ENCODE assay signal across 8 cellular contexts in genomic region chr1:164660415-164661174, GRCh38.
DNase-seq lines count a peak whose midpoint lies in the region; ATAC-seq, FAIRE-seq and TF ChIP-seq lines count a peak whose summit lies in the region.

No MANE protein-coding gene starts in this region.

- H3K27me3 ChIP-seq in CD4-positive, alpha-beta T cell (ENCODE audit: control insufficient read depth, insufficient read depth, low read length), result no peaks in the 10 kb centered on the region
- H3K27me3 ChIP-seq in SK-N-SH (ENCODE audit: insufficient read depth), result no peaks in the 10 kb centered on the region

- no peak for FAIRE-seq in GM12891 (lab: Jason Lieb, UNC)

- TF ChIP-seq CTCF in CD4-positive, alpha-beta T cell (IDR thresholded peaks at IDR 0.05), result no peak
- TF ChIP-seq CTCF in activated CD8-positive, alpha-beta T cell treated with anti-CD3 and anti-CD28 coated beads for 36 hours (IDR thresholded peaks at IDR 0.05), result no peak
- no peak for TF ChIP-seq CTCF in SK-N-SH (IDR thresholded peaks at IDR 0.05)

- H3K9ac ChIP-seq in SK-N-SH, result no peak overlapping the region

- 95% methylated on average over 2 of the region's 2 CpGs for WGBS in SK-N-SH (ENCODE audit: low lambda C conversion rate)

- TF ChIP-seq RAD21 in SK-N-SH (IDR thresholded peaks at IDR 0.05; ENCODE audit: low read length), result no peak

- H3K4me3 ChIP-seq in SK-N-SH (ENCODE audit: low read depth in 2 of 2, low read length in 1 of 2), result no peak overlapping the region

- H3K36me3 ChIP-seq in SK-N-SH (replicated peaks in 1 of 2; ENCODE audit: control insufficient read depth in 1 of 2, insufficient read depth in 2 of 2, low read length in 1 of 2), result no peaks in the 10 kb centered on the region

- H3K27ac Mint-ChIP-seq in CD4-positive, alpha-beta T cell, result peak overlapping the region; percentile 14
- H3K27ac Mint-ChIP-seq in activated CD8-positive, alpha-beta T cell treated with anti-CD3 and anti-CD28 coated beads for 36 hours, result no peak overlapping the region
- no peak overlapping the region for H3K27ac Mint-ChIP-seq in natural killer cell treated with Interleukin-12 subunit alpha and Interleukin-12 subunit beta and Interleukin-15 and Interleukin-18, amount 100 ng/mL, for 72 hours

- TF ChIP-seq POLR2A in GM12891 (IDR thresholded peaks at IDR 0.05; ENCODE audit: low read depth, low read length), result no peak

- no peak for DNase-seq in CD4-positive, alpha-beta T cell
- peak; percentile 20 for DNase-seq in activated CD8-positive, alpha-beta T cell treated with anti-CD3 and anti-CD28 coated beads for 36 hours
- peak; percentile 77 for DNase-seq in natural killer cell treated with Interleukin-12 subunit alpha and Interleukin-12 subunit beta and Interleukin-15 and Interleukin-18, amount 100 ng/mL, for 72 hours (ENCODE audit: low spot score)
- DNase-seq in head of caudate nucleus (no peak), GM12891 (ENCODE audit: insufficient read length, low spot score) (no peak), SK-N-SH (no peak)

- TF ChIP-seq EP300 in SK-N-SH (IDR thresholded peaks at IDR 0.05; ENCODE audit: borderline replicate concordance in 1 of 2, low read depth in 1 of 2, low read length in 1 of 2), result no peak

- ATAC-seq in CD4-positive, alpha-beta T cell (ENCODE audit: poor library complexity), result peak; percentile 82
- ATAC-seq in GM19035 (IDR thresholded peaks at IDR 0.05; ENCODE audit: unreplicated experiment), result peak; percentile 58
- ATAC-seq in HG03565 (IDR thresholded peaks at IDR 0.05; ENCODE audit: unreplicated experiment), result peak; percentile 89
- peak; percentile 56 for ATAC-seq in activated CD8-positive, alpha-beta T cell treated with anti-CD3 and anti-CD28 coated beads for 36 hours
- peak; percentile 91 to 96 for ATAC-seq in natural killer cell treated with Interleukin-12 subunit alpha and Interleukin-12 subunit beta and Interleukin-15 and Interleukin-18, amount 100 ng/mL, for 72 hours

- POLR2A ChIA-PET in CD4-positive, alpha-beta T cell (lab: Charles Lee), result no interaction called here
- POLR2A ChIA-PET in activated CD8-positive, alpha-beta T cell treated with anti-CD3 and anti-CD28 coated beads for 36 hours (lab: Charles Lee), result no interaction called here
- POLR2A ChIA-PET in SK-N-SH (lab: Yijun Ruan, JAX), result no interaction called here

- H3K9me2 ChIP-seq in SK-N-SH, result no peaks in the 10 kb centered on the region

- no peak overlapping the region for H3K4me2 ChIP-seq in SK-N-SH

- H3K27ac ChIP-seq in CD4-positive, alpha-beta T cell (ENCODE audit: low read depth, low read length), result no peak overlapping the region
- no peak overlapping the region for H3K27ac ChIP-seq in SK-N-SH (ENCODE audit: low read depth in 2 of 2, low read length in 1 of 2)

- no peaks in the 10 kb centered on the region for H3F3A ChIP-seq in SK-N-SH (replicated peaks; ENCODE audit: insufficient read depth)

- no peak overlapping the region for H3K4me3 Mint-ChIP-seq in CD4-positive, alpha-beta T cell
- no peak overlapping the region for H3K4me3 Mint-ChIP-seq in activated CD8-positive, alpha-beta T cell treated with anti-CD3 and anti-CD28 coated beads for 36 hours
- H3K4me3 Mint-ChIP-seq in natural killer cell treated with Interleukin-12 subunit alpha and Interleukin-12 subunit beta and Interleukin-15 and Interleukin-18, amount 100 ng/mL, for 72 hours, result peak overlapping the region; percentile 40

- peaks cover 15% of the 10 kb centered on the region for H3K4me1 Mint-ChIP-seq in CD4-positive, alpha-beta T cell (ENCODE audit: low read depth)
- H3K4me1 Mint-ChIP-seq in activated CD8-positive, alpha-beta T cell treated with anti-CD3 and anti-CD28 coated beads for 36 hours (ENCODE audit: low read depth), result peaks cover 5% of the 10 kb centered on the region
- peaks cover 38% of the 10 kb centered on the region in 2 donors for H3K4me1 Mint-ChIP-seq in natural killer cell treated with Interleukin-12 subunit alpha and Interleukin-12 subunit beta and Interleukin-15 and Interleukin-18, amount 100 ng/mL, for 72 hours (ENCODE audit: low read depth in 2 of 2)

- intact Hi-C loops in CD4-positive, alpha-beta T cell (cut with DNase I, micrococcal nuclease), result no loop called here
- intact Hi-C loops in activated CD8-positive, alpha-beta T cell treated with anti-CD3 and anti-CD28 coated beads for 36 hours (cut with micrococcal nuclease), result no loop called here
- intact Hi-C loops in head of caudate nucleus (cut with DNase I), result no loop called here

- H2AFZ ChIP-seq in SK-N-SH (ENCODE audit: low read depth), result no peak overlapping the region

- CTCF ChIA-PET in CD4-positive, alpha-beta T cell (lab: Charles Lee), result no interaction called here
- CTCF ChIA-PET in activated CD8-positive, alpha-beta T cell treated with anti-CD3 and anti-CD28 coated beads for 36 hours (lab: Charles Lee), result interaction anchor here (1.2 kb wide), 1 partner anchor 58 kb away, joined by 4 read pairs; no protein-coding TSS in a partner anchor
- CTCF ChIA-PET in SK-N-SH (lab: Yijun Ruan, JAX), result interaction anchor here (0.6 to 1.9 kb wide), 3 partner anchors 14 to 127 kb away, joined by 3 to 5 read pairs (median 4); no protein-coding TSS in a partner anchor

- no peaks in the 10 kb centered on the region for H3K27me3 Mint-ChIP-seq in CD4-positive, alpha-beta T cell
- no peaks in the 10 kb centered on the region for H3K27me3 Mint-ChIP-seq in activated CD8-positive, alpha-beta T cell treated with anti-CD3 and anti-CD28 coated beads for 36 hours
- peaks cover 24 to 38% of the 10 kb centered on the region in 2 donors for H3K27me3 Mint-ChIP-seq in natural killer cell treated with Interleukin-12 subunit alpha and Interleukin-12 subunit beta and Interleukin-15 and Interleukin-18, amount 100 ng/mL, for 72 hours

- H4K20me1 ChIP-seq in SK-N-SH (ENCODE audit: insufficient read depth), result no peaks in the 10 kb centered on the region

- no peaks in the 10 kb centered on the region for H3K79me2 ChIP-seq in SK-N-SH (ENCODE audit: insufficient read depth)

- H3K36me3 Mint-ChIP-seq in CD4-positive, alpha-beta T cell (ENCODE audit: low read depth), result no peaks in the 10 kb centered on the region
- H3K36me3 Mint-ChIP-seq in activated CD8-positive, alpha-beta T cell treated with anti-CD3 and anti-CD28 coated beads for 36 hours (ENCODE audit: low read depth), result no peaks in the 10 kb centered on the region
- peaks cover 10% of the 10 kb centered on the region for H3K36me3 Mint-ChIP-seq in natural killer cell treated with Interleukin-12 subunit alpha and Interleukin-12 subunit beta and Interleukin-15 and Interleukin-18, amount 100 ng/mL, for 72 hours

- no peaks in the 10 kb centered on the region; a peak in 3 of 4 replicates for H3K4me1 ChIP-seq in SK-N-SH (ENCODE audit: control insufficient read depth in 1 of 2, insufficient read depth in 2 of 2, low read depth in 1 of 2, low read length in 1 of 2)

- H3K9me3 ChIP-seq in CD4-positive, alpha-beta T cell (ENCODE audit: control insufficient read depth, low read length), result no peaks in the 10 kb centered on the region
- no peaks in the 10 kb centered on the region for H3K9me3 ChIP-seq in SK-N-SH

- H3K9me3 Mint-ChIP-seq in CD4-positive, alpha-beta T cell, result peaks cover 2% of the 10 kb centered on the region
- H3K9me3 Mint-ChIP-seq in activated CD8-positive, alpha-beta T cell treated with anti-CD3 and anti-CD28 coated beads for 36 hours, result no peaks in the 10 kb centered on the region
- H3K9me3 Mint-ChIP-seq in natural killer cell treated with Interleukin-12 subunit alpha and Interleukin-12 subunit beta and Interleukin-15 and Interleukin-18, amount 100 ng/mL, for 72 hours, result peaks cover 3% of the 10 kb centered on the region

TF ChIP-seq in GM12891, 5 proteins besides CTCF, POLR2A, EP300 and RAD21:
- TF ChIP-seq POLR2AphosphoS5 (IDR thresholded peaks at IDR 0.05; ENCODE audit: low read depth, low read length) (no peak), TAF1 (IDR thresholded peaks at IDR 0.05; ENCODE audit: low read depth, low read length) (no peak), SPI1 (IDR thresholded peaks at IDR 0.05; ENCODE audit: low read depth, low read length) (no peak), PAX5 (IDR thresholded peaks at IDR 0.05; ENCODE audit: insufficient read depth, low read length, severe bottlenecking) (no peak), POU2F2 (IDR thresholded peaks at IDR 0.05; ENCODE audit: low read depth, low read length) (no peak)

TF ChIP-seq in SK-N-SH, 30 proteins besides CTCF, POLR2A, EP300 and RAD21:
- TF ChIP-seq GATA2 (CRISPR knock-in tag; IDR thresholded peaks at IDR 0.05), result no peak
- no peak for TF ChIP-seq SIN3A (IDR thresholded peaks at IDR 0.05; ENCODE audit: borderline replicate concordance, low read depth, low read length)
- TF ChIP-seq FOXJ3 (CRISPR knock-in tag; IDR thresholded peaks at IDR 0.05), result no peak
- no peak for TF ChIP-seq TCF12 (IDR thresholded peaks at IDR 0.05)
- TF ChIP-seq CHD2 (IDR thresholded peaks at IDR 0.05; ENCODE audit: low read length, partially characterized antibody), result no peak
- no peak for TF ChIP-seq RCOR1 (IDR thresholded peaks at IDR 0.05; ENCODE audit: low read length)
- TF ChIP-seq GABPA (IDR thresholded peaks at IDR 0.05; ENCODE audit: low read depth), result no peak
- TF ChIP-seq MEF2A (IDR thresholded peaks at IDR 0.05; ENCODE audit: borderline replicate concordance, low read depth), result no peak

Comparison
In these comparisons a context has a peak if more than half of its experiments do, and no peak if none do; other contexts are left out.
1. DNase-seq: peak in activated CD8-positive, alpha-beta T cell treated with anti-CD3 and anti-CD28 coated beads for 36 hours (single experiment) and natural killer cell treated with Interleukin-12 subunit alpha and Interleukin-12 subunit beta and Interleukin-15 and Interleukin-18, amount 100 ng/mL, for 72 hours (single experiment); none in CD4-positive, alpha-beta T cell (0 of 10), head of caudate nucleus (0 of 42), GM12891 (single experiment) and SK-N-SH (single experiment).
2. Peak in every context shown above with its lines, with median percentiles within 50 percentile points of each other: ATAC-seq.